ENCODE assay signal across 23 cellular contexts in genomic region chr9:95460627-95461164, GRCh38. TPM values are rescaled to one million over a fixed set of nuclear protein-coding genes. Genes with fewer than 3 reads are reported as not detected.
DNase-seq lines count a peak whose midpoint lies in the region; ATAC-seq, FAIRE-seq and TF ChIP-seq lines count a peak whose summit lies in the region.
"Had no signal": no experiment of that assay in that cellular context is flagged by ENCODE, and none has a peak within 500 bp of the region (broad histone marks: within the 10 kb centered on the region; RNA-seq: fewer than 3 reads in every experiment).

No MANE protein-coding gene starts in this region.

- intact Hi-C loops in colonic mucosa (cut with DNase I) = no loop called here

- TF ChIP-seq POLR2A in GM12892 (IDR thresholded peaks at IDR 0.05; ENCODE audit: low read depth, low read length) = no peak

- peaks cover 33% of the 10 kb centered on the region for H3K4me1 Mint-ChIP-seq in T-helper 1 cell treated with Interleukin-12 subunit alpha and Interleukin-12 subunit beta and Interleukin-4 antibody, amounts not matched to agents 30 μg/mL and 1 μg/mL, for 36 hours (ENCODE audit: low read depth)
- peaks cover 38 to 49% of the 10 kb centered on the region in 2 donors for H3K4me1 Mint-ChIP-seq in natural killer cell treated with Interleukin-12 subunit alpha and Interleukin-12 subunit beta and Interleukin-15 and Interleukin-18, amount 100 ng/mL, for 72 hours (ENCODE audit: low read depth in 2 of 2)

- peaks cover 64% of the 10 kb centered on the region for H3K27me3 Mint-ChIP-seq in T-helper 1 cell treated with Interleukin-12 subunit alpha and Interleukin-12 subunit beta and Interleukin-4 antibody, amounts not matched to agents 30 μg/mL and 1 μg/mL, for 36 hours (ENCODE audit: low read depth)
- no peaks in the 10 kb centered on the region for H3K27me3 Mint-ChIP-seq in natural killer cell treated with Interleukin-12 subunit alpha and Interleukin-12 subunit beta and Interleukin-15 and Interleukin-18, amount 100 ng/mL, for 72 hours

- no peak overlapping the region for H3K9ac ChIP-seq in colonic mucosa (ENCODE audit: low read depth in 2 of 2, low read length in 2 of 2)

- TF ChIP-seq CTCF in colonic mucosa (IDR thresholded peaks at IDR 0.05) = no peak

- no peaks in the 10 kb centered on the region for H3K36me3 ChIP-seq in colonic mucosa

- DNase-seq in T-helper 1 cell (no peak), colonic mucosa (no peak), D341Med (ENCODE audit: low spot score) (no peak), GM12892 (ENCODE audit: insufficient read length) (no peak), H4 (ENCODE audit: low spot score) (no peak)
- DNase-seq in natural killer cell treated with Interleukin-12 subunit alpha and Interleukin-12 subunit beta and Interleukin-15 and Interleukin-18, amount 100 ng/mL, for 72 hours (ENCODE audit: low spot score) = no peak
- DNase-seq in stimulated activated CD4-positive, alpha-beta T cell treated with anti-CD3 and anti-CD28 coated beads, Interleukin-4, amount 100 ng/mL, for 4 hours = no peak
- DNase-seq: activated CD4-positive, alpha-beta T cell treated with anti-CD3 and anti-CD28 coated beads, Interleukin-2, amount 10 ng/mL, durations not matched to agents 24 days and 14 days; activated naive CD4-positive, alpha-beta T cell treated with anti-CD3 and anti-CD28 coated beads, Interleukin-2, amount 10 ng/mL, durations not matched to agents 7 days and 5 days; activated T-cell treated with anti-CD3 and anti-CD28 coated beads, Interleukin-2, amount 50 U/mL, for 72 hours; aorta; foreskin keratinocyte; H9; NCI-H1436; NCI-H524 treated with DMSO at 0.1 percent for 48 hours; nucleus accumbens; stimulated activated CD4-positive, alpha-beta T cell treated with anti-CD3 and anti-CD28 coated beads, Interleukin-4, amount 100 ng/mL, for 24 hours; tibial artery had no signal

- no peak for ATAC-seq in natural killer cell treated with Interleukin-12 subunit alpha and Interleukin-12 subunit beta and Interleukin-15 and Interleukin-18, amount 100 ng/mL, for 72 hours
- ATAC-seq: activated T-cell treated with anti-CD3 and anti-CD28 coated beads, Interleukin-2, amount 50 U/mL, for 72 hours; foreskin keratinocyte; K562; Right ventricle myocardium inferior had no signal

- H3K9me3 Mint-ChIP-seq in T-helper 1 cell treated with Interleukin-12 subunit alpha and Interleukin-12 subunit beta and Interleukin-4 antibody, amounts not matched to agents 30 μg/mL and 1 μg/mL, for 36 hours = no peaks in the 10 kb centered on the region
- no peaks in the 10 kb centered on the region for H3K9me3 Mint-ChIP-seq in natural killer cell treated with Interleukin-12 subunit alpha and Interleukin-12 subunit beta and Interleukin-15 and Interleukin-18, amount 100 ng/mL, for 72 hours
- H3K9me3 Mint-ChIP-seq: activated CD4-positive, alpha-beta T cell treated with anti-CD3 and anti-CD28 coated beads, Interleukin-2, amount 10 ng/mL, durations not matched to agents 24 days and 14 days; activated naive CD4-positive, alpha-beta T cell treated with anti-CD3 and anti-CD28 coated beads, Interleukin-2, amount 10 ng/mL, durations not matched to agents 7 days and 5 days; activated T-cell treated with anti-CD3 and anti-CD28 coated beads, Interleukin-2, amount 50 U/mL, for 72 hours; H9; stimulated activated naive CD8-positive, alpha-beta T cell treated with anti-CD3 and anti-CD28 coated beads, Interleukin-15, Interleukin-2, amounts not matched to agents 100 ng/mL and 50 ng/mL, for 24 hours had no signal

- no peak for FAIRE-seq in GM12892 (lab: Jason Lieb, UNC)
- FAIRE-seq: K562 had no signal

- H3K27ac Mint-ChIP-seq in T-helper 1 cell treated with Interleukin-12 subunit alpha and Interleukin-12 subunit beta and Interleukin-4 antibody, amounts not matched to agents 30 μg/mL and 1 μg/mL, for 36 hours = peak overlapping the region; percentile 13
- H3K27ac Mint-ChIP-seq in natural killer cell treated with Interleukin-12 subunit alpha and Interleukin-12 subunit beta and Interleukin-15 and Interleukin-18, amount 100 ng/mL, for 72 hours = peak overlapping the region in 1 of 2 donors; percentile 80
- H3K27ac Mint-ChIP-seq: activated CD4-positive, alpha-beta T cell treated with anti-CD3 and anti-CD28 coated beads, Interleukin-2, amount 10 ng/mL, durations not matched to agents 24 days and 14 days; activated naive CD4-positive, alpha-beta T cell treated with anti-CD3 and anti-CD28 coated beads, Interleukin-2, amount 10 ng/mL, durations not matched to agents 7 days and 5 days; activated T-cell treated with anti-CD3 and anti-CD28 coated beads, Interleukin-2, amount 50 U/mL, for 72 hours; H9; stimulated activated naive CD8-positive, alpha-beta T cell treated with anti-CD3 and anti-CD28 coated beads, Interleukin-15, Interleukin-2, amounts not matched to agents 100 ng/mL and 50 ng/mL, for 24 hours had no signal

- peak overlapping the region; percentile 2 for H3K27ac ChIP-seq in colonic mucosa
- H3K27ac ChIP-seq: foreskin keratinocyte, tibial artery had no signal

- peaks cover 15% of the 10 kb centered on the region for H3K36me3 Mint-ChIP-seq in T-helper 1 cell treated with Interleukin-12 subunit alpha and Interleukin-12 subunit beta and Interleukin-4 antibody, amounts not matched to agents 30 μg/mL and 1 μg/mL, for 36 hours (ENCODE audit: low read depth)
- peaks cover 13% of the 10 kb centered on the region for H3K36me3 Mint-ChIP-seq in natural killer cell treated with Interleukin-12 subunit alpha and Interleukin-12 subunit beta and Interleukin-15 and Interleukin-18, amount 100 ng/mL, for 72 hours

- H3K4me3 Mint-ChIP-seq in T-helper 1 cell treated with Interleukin-12 subunit alpha and Interleukin-12 subunit beta and Interleukin-4 antibody, amounts not matched to agents 30 μg/mL and 1 μg/mL, for 36 hours = no peak overlapping the region
- peak overlapping the region; percentile 95 for H3K4me3 Mint-ChIP-seq in natural killer cell treated with Interleukin-12 subunit alpha and Interleukin-12 subunit beta and Interleukin-15 and Interleukin-18, amount 100 ng/mL, for 72 hours
- H3K4me3 Mint-ChIP-seq: activated CD4-positive, alpha-beta T cell treated with anti-CD3 and anti-CD28 coated beads, Interleukin-2, amount 10 ng/mL, durations not matched to agents 24 days and 14 days; activated naive CD4-positive, alpha-beta T cell treated with anti-CD3 and anti-CD28 coated beads, Interleukin-2, amount 10 ng/mL, durations not matched to agents 7 days and 5 days; activated T-cell treated with anti-CD3 and anti-CD28 coated beads, Interleukin-2, amount 50 U/mL, for 72 hours; H9; stimulated activated naive CD8-positive, alpha-beta T cell treated with anti-CD3 and anti-CD28 coated beads, Interleukin-15, Interleukin-2, amounts not matched to agents 100 ng/mL and 50 ng/mL, for 24 hours had no signal

- H3K4me3 ChIP-seq in colonic mucosa = no peak overlapping the region
- H3K4me3 ChIP-seq: K562, smooth muscle cell, tibial artery had no signal

- peaks cover 6% of the 10 kb centered on the region for H3K4me1 ChIP-seq in colonic mucosa

- no peaks in the 10 kb centered on the region for H3K9me3 ChIP-seq in colonic mucosa
- H3K9me3 ChIP-seq: tibial artery had no signal

- H3K27me3 ChIP-seq in colonic mucosa = no peaks in the 10 kb centered on the region
- H3K27me3 ChIP-seq: foreskin keratinocyte, tibial artery had no signal

RNA-seq across cellular contexts. Expression of gene PTCH1, which starts 56.1 kb away (rescaled TPM):
- total RNA-seq in colonic mucosa = 10 to 100 TPM; 18.7 to 24.6 TPM
- total RNA-seq in natural killer cell treated with Interleukin-12 subunit alpha and Interleukin-12 subunit beta and Interleukin-15 and Interleukin-18, amount 100 ng/mL, for 72 hours = 10 to 100 TPM; 15.2 to 15.9 TPM
- 4.6 TPM for polyA plus RNA-seq in GM12892 (2012; ENCODE audit: missing spikeins)
- 7.5 and 12.3 TPM in 2 replicates for total RNA-seq in H4 (2014; rRNA removed; shearing (Covaris generic))
